Comparison of ENCODE assay signal across 12 cellular contexts in genomic region chr19:54154603-54155345, GRCh38. TPM values are rescaled to one million over a fixed set of nuclear protein-coding genes. Genes with fewer than 3 reads are reported as not detected.
A peak's percentile ranks its signal among the peaks of the same experiment; 100 is the strongest.
DNase-seq lines count a peak whose midpoint lies in the region; ATAC-seq and TF ChIP-seq lines count a peak whose summit lies in the region.
"Had no signal": no experiment of that assay in that cellular context is flagged by ENCODE, and none has a peak within 500 bp of the region (broad histone marks: within the 10 kb centered on the region; RNA-seq: fewer than 3 reads in every experiment).

No MANE protein-coding gene starts in this region.

- 93 to 98% methylated on average over 8 to 18 of the region's 18 CpGs for WGBS in endodermal cell (ENCODE audit: insufficient coverage in 1 of 2, insufficient read length in 1 of 2), 2 experiments
- WGBS in thymus = 38% methylated on average over 18 of the region's 18 CpGs

- no peaks in the 10 kb centered on the region for H3K9me2 ChIP-seq in PC-3 (replicated peaks; ENCODE audit: low read length)

- H3K36me3 ChIP-seq in endodermal cell (ENCODE audit: control insufficient read depth, insufficient read depth, low read length) = peaks cover 71% of the 10 kb centered on the region
- peaks cover 77% of the 10 kb centered on the region for H3K36me3 ChIP-seq in thymus (ENCODE audit: control insufficient read depth, insufficient read depth)
- H3K36me3 ChIP-seq in PC-3 (ENCODE audit: low read depth, low read length) = peaks cover 52% of the 10 kb centered on the region

- H3K36me3 Mint-ChIP-seq in WTC11 (peaks cover 56% of the 10 kb centered on the region), endodermal cell (ENCODE audit: low read depth) (peaks cover 59% of the 10 kb centered on the region)

- H3K27ac ChIP-seq in endodermal cell (ENCODE audit: low read depth, low read length) (no peak overlapping the region), thymus (ENCODE audit: low read depth) (peak overlapping the region; percentile 76), PC-3 (ENCODE audit: low read length) (no peak overlapping the region)

- no peak overlapping the region for H3K4me3 ChIP-seq in endodermal cell (ENCODE audit: low read length)
- no peak overlapping the region for H3K4me3 ChIP-seq in thymus (ENCODE audit: low read length)
- H3K4me3 ChIP-seq in PC-3 (ENCODE audit: low read length) = no peak overlapping the region

- no peaks in the 10 kb centered on the region for H3F3A ChIP-seq in PC-3 (ENCODE audit: low read length, unreplicated experiment)

- H4K20me1 ChIP-seq in PC-3 (ENCODE audit: low read length) = no peaks in the 10 kb centered on the region

- no peaks in the 10 kb centered on the region for H3K9me3 ChIP-seq in endodermal cell (ENCODE audit: control insufficient read depth, low read length)
- no peaks in the 10 kb centered on the region for H3K9me3 ChIP-seq in thymus (ENCODE audit: control insufficient read depth)
- no peaks in the 10 kb centered on the region for H3K9me3 ChIP-seq in PC-3 (ENCODE audit: low read length)
- H3K9me3 ChIP-seq: Caco-2 had no signal

- H3K27me3 ChIP-seq in endodermal cell (ENCODE audit: control insufficient read depth, insufficient read depth, low read length, poor library complexity, severe bottlenecking) (no peaks in the 10 kb centered on the region), thymus (ENCODE audit: control insufficient read depth, insufficient read depth) (no peaks in the 10 kb centered on the region), PC-3 (ENCODE audit: low read length) (no peaks in the 10 kb centered on the region)

- TF ChIP-seq CTCF in WTC11 (IDR thresholded peaks at IDR 0.05) (no peak), endodermal cell (conservative IDR thresholded peaks at IDR 0.05) (no peak), PC-3 (conservative IDR thresholded peaks at IDR 0.05; ENCODE audit: low read depth, low read length) (no peak)

- H3K9me3 Mint-ChIP-seq in WTC11 (no peaks in the 10 kb centered on the region), endodermal cell (no peaks in the 10 kb centered on the region)

- BruUV-seq in PC-3 (replicated peaks; lab: Mats Ljungman, UMichigan) = no TSS peak

- CTCF ChIA-PET in WTC11 (lab: Charles Lee) = no interaction called here
- CTCF ChIA-PET in PC-3 (lab: Charles Lee) = no interaction called here

- intact Hi-C loops in PC-3 (cut with micrococcal nuclease) = no loop called here

- H3K4me3 Mint-ChIP-seq in WTC11 (no peak overlapping the region), endodermal cell (no peak overlapping the region)

- H3K4me1 ChIP-seq in endodermal cell (ENCODE audit: control insufficient read depth, insufficient read depth, low read length) (no peaks in the 10 kb centered on the region), thymus (ENCODE audit: control insufficient read depth, insufficient read depth, low read length) (peaks cover 33% of the 10 kb centered on the region), PC-3 (ENCODE audit: insufficient read depth, low read length) (peaks cover 12% of the 10 kb centered on the region)

- H3K79me2 ChIP-seq in PC-3 (ENCODE audit: low read length) = peaks cover 13% of the 10 kb centered on the region

- DNase-seq in stimulated activated naive CD4-positive, alpha-beta T cell (lab: John Stamatoyannopoulos, UW) = peak; percentile 13 to 74 (median 44)
- DNase-seq in stimulated activated naive CD4-positive, alpha-beta T cell treated with Interleukin-2 at 50 U/mL for 16 hours (lab: John Stamatoyannopoulos, UW) = no peak
- DNase-seq in WTC11 (ENCODE audit: low spot score) = no peak
- no peak for DNase-seq in endodermal cell
- no peak for DNase-seq in T-helper 9 cell
- DNase-seq in PC-3 = no peak
- DNase-seq: Caco-2, NCI-H1930, small intestine, T1000 had no signal

- no peak overlapping the region for H2AFZ ChIP-seq in PC-3 (ENCODE audit: low read length)

- 0 out of 2 replicates have a peak overlapping the region, but pooled peaks have one; percentile 57 for H3K27ac Mint-ChIP-seq in WTC11
- peak overlapping the region; percentile 58 for H3K27ac Mint-ChIP-seq in endodermal cell

- ATAC-seq in WTC11 (no peak), PC-3 (no peak), HG03280 (IDR thresholded peaks at IDR 0.05; ENCODE audit: unreplicated experiment) (no peak)

- H3K4me2 ChIP-seq in PC-3 (ENCODE audit: low read length) = no peak overlapping the region

- H3K4me1 Mint-ChIP-seq in WTC11 (0 out of 2 replicates have a peak, but pooled peaks cover 9% of the 10 kb centered on the region), endodermal cell (no peaks in the 10 kb centered on the region)

- POLR2A ChIA-PET in WTC11 (lab: Charles Lee) (interaction anchor here (1.3 kb wide), 1 partner anchor 18 kb away, joined by 5 read pairs; the partner anchor contains the start of gene CNOT3), PC-3 (lab: Charles Lee; ENCODE audit: unreplicated experiment) (no interaction called here)

- H3K9ac ChIP-seq in endodermal cell (ENCODE audit: extremely low read depth, low read length, poor library complexity, severe bottlenecking) (no peak overlapping the region), PC-3 (ENCODE audit: low read length) (no peak overlapping the region)

- H3K27me3 Mint-ChIP-seq in WTC11 (ENCODE audit: low read depth) = no peaks in the 10 kb centered on the region
- H3K27me3 Mint-ChIP-seq in endodermal cell (ENCODE audit: insufficient read depth) = no peaks in the 10 kb centered on the region

TF ChIP-seq in WTC11, 78 proteins besides CTCF, POLR2A, EP300 and RAD21 (continues in another document):
- TF ChIP-seq, protein P1, sequence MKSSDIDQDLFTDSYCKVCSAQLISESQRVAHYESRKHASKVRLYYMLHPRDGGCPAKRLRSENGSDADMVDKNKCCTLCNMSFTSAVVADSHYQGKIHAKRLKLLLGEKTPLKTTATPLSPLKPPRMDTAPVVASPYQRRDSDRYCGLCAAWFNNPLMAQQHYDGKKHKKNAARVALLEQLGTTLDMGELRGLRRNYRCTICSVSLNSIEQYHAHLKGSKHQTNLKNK (CRISPR knock-in tag; IDR thresholded peaks at IDR 0.05) = no peak
- TF ChIP-seq MYBL2 (CRISPR knock-in tag; IDR thresholded peaks at IDR 0.05) = no peak
- TF ChIP-seq STAT6 (CRISPR knock-in tag; conservative IDR thresholded peaks at IDR 0.05; ENCODE audit: low read depth) = no peak
- TF ChIP-seq RELA (CRISPR knock-in tag; IDR thresholded peaks at IDR 0.05; ENCODE audit: borderline replicate concordance) = no peak

RNA-seq across cellular contexts. Expression of gene LENG1, which starts 4.7 kb away (rescaled TPM):
- 4.6 to 5.4 TPM (median 4.9 TPM) in 3 replicates for total RNA-seq in WTC11 (2021)
- 1 to 10 TPM; 3.6 to 4.0 TPM for total RNA-seq in endodermal cell
- polyA plus RNA-seq in endodermal cell (2013, experiment 1 of 2) = 7.7 TPM
- polyA plus RNA-seq in endodermal cell (2013, experiment 2 of 2) = 6.5 TPM
- polyA plus RNA-seq in thymus = 11.9 TPM
- 13.6 and 18.8 TPM in 2 replicates for total RNA-seq in PC-3 (2014; rRNA removed)

RNA-seq across cellular contexts. Expression of gene CNOT3, which starts 17.2 kb away (rescaled TPM):
- 90.7 to 96.8 TPM (median 93.3 TPM) in 3 replicates for total RNA-seq in WTC11 (2021)
- 10 to 100 TPM; 78.9 to 82.7 TPM for total RNA-seq in endodermal cell
- 67.1 TPM for polyA plus RNA-seq in endodermal cell (2013, experiment 1 of 2)
- 58.6 TPM for polyA plus RNA-seq in endodermal cell (2013, experiment 2 of 2)
- 27.8 TPM for polyA plus RNA-seq in thymus
- 41.1 and 60.2 TPM in 2 replicates for total RNA-seq in PC-3 (2014; rRNA removed)

RNA-seq across cellular contexts. Expression of gene TMC4, which starts 18.2 kb away (rescaled TPM):
- total RNA-seq in WTC11 (2021) (9.3 to 14.7 TPM (median 13.8 TPM) in 3 replicates), endodermal cell (10 to 100 TPM; 32.7 to 46.6 TPM), PC-3 (2014; rRNA removed) (11.2 and 13.4 TPM in 2 replicates)
- polyA plus RNA-seq in endodermal cell (2013, experiment 1 of 2) = 0.82 TPM
- 1.9 TPM for polyA plus RNA-seq in endodermal cell (2013, experiment 2 of 2)
- polyA plus RNA-seq in thymus = 15.4 TPM

RNA-seq across cellular contexts. Expression of gene MBOAT7, which starts 34.6 kb away (rescaled TPM):
- total RNA-seq in WTC11 (2021) = 109 to 126 TPM (median 113 TPM) in 3 replicates
- 100 to 1,000 TPM; 126 to 131 TPM for total RNA-seq in endodermal cell
- polyA plus RNA-seq in endodermal cell (2013, experiment 1 of 2) = 99.2 TPM
- polyA plus RNA-seq in endodermal cell (2013, experiment 2 of 2) = 87.1 TPM
- polyA plus RNA-seq in thymus = 24.6 TPM
- 231 and 261 TPM in 2 replicates for total RNA-seq in PC-3 (2014; rRNA removed)

RNA-seq across cellular contexts. Expression of gene TSEN34, which starts 36.3 kb away (rescaled TPM):
- total RNA-seq in WTC11 (2021) = 32.0 to 34.3 TPM (median 32.5 TPM) in 3 replicates
- 10 to 100 TPM; 26.0 to 27.5 TPM for total RNA-seq in endodermal cell
- polyA plus RNA-seq in endodermal cell (2013, experiment 1 of 2) = 47.2 TPM
- polyA plus RNA-seq in endodermal cell (2013, experiment 2 of 2) = 44.8 TPM
- 38.8 TPM for polyA plus RNA-seq in thymus
- 122 and 173 TPM in 2 replicates for total RNA-seq in PC-3 (2014; rRNA removed)

Comparison
In these comparisons a context has a peak if more than half of its experiments do, and no peak if none do; other contexts are left out.
1. DNase-seq: peak in stimulated activated naive CD4-positive, alpha-beta T cell (6 of 6); none in stimulated activated naive CD4-positive, alpha-beta T cell treated with Interleukin-2 at 50 U/mL for 16 hours (single experiment), WTC11 (single experiment), endodermal cell (single experiment), T-helper 9 cell (single experiment) and PC-3 (single experiment).